ENCODE assay signal across 9 cellular contexts in the genomic region with DNA sequence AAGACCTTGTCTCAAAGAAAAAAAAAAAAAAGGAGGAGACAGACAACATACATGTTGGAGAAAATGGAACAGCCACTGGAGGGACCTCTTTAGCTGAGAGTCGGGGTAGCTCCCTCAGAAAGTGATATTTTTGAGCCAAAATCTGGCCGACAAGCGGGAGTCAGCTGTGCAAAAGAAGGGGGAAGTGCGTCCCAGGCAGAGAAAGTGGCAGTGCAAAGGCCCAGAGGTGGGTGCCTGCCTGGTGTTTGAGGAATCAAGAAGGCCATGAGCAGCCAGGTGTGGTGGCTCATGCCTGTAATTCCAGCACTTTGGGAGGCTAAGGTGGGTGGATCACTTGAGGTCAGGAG. TPM values are rescaled to one million over a fixed set of nuclear protein-coding genes. Genes with fewer than 3 reads are reported as not detected.
DNase-seq lines count a peak whose midpoint lies in the region; ATAC-seq and TF ChIP-seq lines count a peak whose summit lies in the region.
"Had no signal": no experiment of that assay in that cellular context is flagged by ENCODE, and none has a peak within 500 bp of the region (broad histone marks: within the 10 kb centered on the region; RNA-seq: fewer than 3 reads in every experiment).

No MANE protein-coding gene starts in this region.

- H2AK5ac ChIP-seq in IMR-90 (ENCODE audit: low read depth, low read length): no peak overlapping the region

- no peaks in the 10 kb centered on the region for H3K36me3 Mint-ChIP-seq in activated naive CD8-positive, alpha-beta T cell treated with anti-CD3 and anti-CD28 coated beads for 36 hours
- no peaks in the 10 kb centered on the region for H3K36me3 Mint-ChIP-seq in naive thymus-derived CD8-positive, alpha-beta T cell

- no peak overlapping the region for H2BK15ac ChIP-seq in IMR-90 (ENCODE audit: low read depth, low read length)

- 68% methylated on average over 4 of the region's 4 CpGs; no CpG with 5 or more reads in 1 of the 2 experiments for WGBS in IMR-90 (ENCODE audit: extremely low coverage in 2 of 2, insufficient read length in 1 of 2), 2 experiments

- no peak overlapping the region for H4K5ac ChIP-seq in IMR-90 (ENCODE audit: low read depth, low read length)

- no peaks in the 10 kb centered on the region for H3K27me3 Mint-ChIP-seq in activated naive CD8-positive, alpha-beta T cell treated with anti-CD3 and anti-CD28 coated beads for 36 hours
- H3K27me3 Mint-ChIP-seq in naive thymus-derived CD8-positive, alpha-beta T cell: no peaks in the 10 kb centered on the region

- no peak overlapping the region for H2BK20ac ChIP-seq in IMR-90 (ENCODE audit: low read depth, low read length)

- no peak overlapping the region for H3K4me3 Mint-ChIP-seq in activated naive CD8-positive, alpha-beta T cell treated with anti-CD3 and anti-CD28 coated beads for 36 hours
- peak overlapping the region; percentile 82 to 94 (median 90) for H3K4me3 Mint-ChIP-seq in naive thymus-derived CD8-positive, alpha-beta T cell

- no peak overlapping the region for H3K14ac ChIP-seq in IMR-90 (replicated peaks; ENCODE audit: low read depth, low read length)

- H3K9me3 ChIP-seq in IMR-90 (ENCODE audit: control insufficient read depth, insufficient read depth, low read length): no peaks in the 10 kb centered on the region

- H3K79me1 ChIP-seq in IMR-90 (ENCODE audit: low read depth in 1 of 2, low read length in 2 of 2): peaks cover 0 to 19% of the 10 kb centered on the region in 2 experiments; a peak in 2 of 4 replicates

- no peak for TF ChIP-seq POLR2A in IMR-90 (IDR thresholded peaks at IDR 0.05; ENCODE audit: low read depth, low read length)

- H3K27me3 ChIP-seq in IMR-90 (ENCODE audit: control insufficient read depth, insufficient read depth, low read length): no peaks in the 10 kb centered on the region

- in situ Hi-C loops in IMR-90 (cut with MboI; ENCODE audit: low sequenced_read_pairs): no loop called here

- H3K4me1 ChIP-seq in IMR-90 (ENCODE audit: control insufficient read depth, insufficient read depth, low read length): peaks cover 4% of the 10 kb centered on the region

- POLR2A ChIA-PET in IMR-90 (lab: Charles Lee; ENCODE audit: unreplicated experiment): interaction anchor here (0.6 kb wide), 1 partner anchor 401 kb away, joined by 3 read pairs; no protein-coding TSS in a partner anchor
- POLR2A ChIA-PET in naive thymus-derived CD8-positive, alpha-beta T cell (lab: Charles Lee): interaction anchor here (0.6 to 3.9 kb wide), 7 partner anchors 11 to 1230 kb away, joined by 3 to 55 read pairs (median 3); partner anchors contain the start of gene RNU1-2

- H3K56ac ChIP-seq in IMR-90 (ENCODE audit: extremely low read depth, insufficient read depth, low read length): no peak overlapping the region

- peaks cover 4% of the 10 kb centered on the region; the same call in 1 of the 2 replicates for H3K9me1 ChIP-seq in IMR-90 (ENCODE audit: insufficient read depth, low read length)

- TF ChIP-seq CTCF in IMR-90 (conservative IDR thresholded peaks at IDR 0.05; ENCODE audit: low read depth, low read length) (peak; percentile 29), coronary artery (IDR thresholded peaks at IDR 0.05) (no peak)

- peak; percentile 12 for DNase-seq in DMS53 (lab: John Stamatoyannopoulos, UW)
- no peak for DNase-seq in DMS53 treated with DMSO at 0.1 percent for 48 hours (lab: John Stamatoyannopoulos, UW; ENCODE audit: unreplicated experiment)
- DNase-seq in IMR-90: no peak
- no peak for DNase-seq in activated naive CD8-positive, alpha-beta T cell treated with anti-CD3 and anti-CD28 coated beads for 36 hours
- DNase-seq in naive thymus-derived CD8-positive, alpha-beta T cell: no peak
- DNase-seq in coronary artery (ENCODE audit: low spot score): no peak
- DNase-seq in stimulated activated CD4-positive, alpha-beta T cell treated with anti-CD3 and anti-CD28 coated beads, Interleukin-4, amount 100 ng/mL, for 1 hour: no peak

- H3K9me3 Mint-ChIP-seq in activated naive CD8-positive, alpha-beta T cell treated with anti-CD3 and anti-CD28 coated beads for 36 hours: no peaks in the 10 kb centered on the region
- H3K9me3 Mint-ChIP-seq in naive thymus-derived CD8-positive, alpha-beta T cell: no peaks in the 10 kb centered on the region

- TF ChIP-seq RAD21 in IMR-90 (IDR thresholded peaks at IDR 0.05; ENCODE audit: low read length): peak; percentile 32; the same call in 1 of the 2 replicates

- no peaks in the 10 kb centered on the region; the same call in 1 of the 2 replicates for H4K20me1 ChIP-seq in IMR-90 (ENCODE audit: insufficient read depth, low read length)

- BruUV-seq in IMR-90 (replicated peaks; lab: Mats Ljungman, UMichigan): no TSS peak

- H2BK120ac ChIP-seq in IMR-90 (ENCODE audit: low read depth, low read length): no peak overlapping the region

- no peak for ATAC-seq in IMR-90 (ENCODE audit: low read depth)
- no peak for ATAC-seq in naive thymus-derived CD8-positive, alpha-beta T cell
- no peak for ATAC-seq in HG03378 (IDR thresholded peaks at IDR 0.05; ENCODE audit: unreplicated experiment)

- H3K4me3 ChIP-seq in IMR-90 (ENCODE audit: insufficient read depth, low read depth, low read length) (no peak overlapping the region), coronary artery (no peak overlapping the region)

- H2AK9ac ChIP-seq in IMR-90 (replicated peaks; ENCODE audit: low read depth, low read length, poor library complexity): no peak overlapping the region

- CTCF ChIA-PET in IMR-90 (lab: Yijun Ruan, JAX): interaction anchor here (0.7 to 0.9 kb wide), 2 partner anchors 215 to 303 kb away, joined by 3 to 5 read pairs; no protein-coding TSS in a partner anchor

- peak overlapping the region; percentile 69 for H3K27ac Mint-ChIP-seq in activated naive CD8-positive, alpha-beta T cell treated with anti-CD3 and anti-CD28 coated beads for 36 hours
- peak overlapping the region; percentile 63 to 94 (median 88) for H3K27ac Mint-ChIP-seq in naive thymus-derived CD8-positive, alpha-beta T cell

- no peak overlapping the region for H2AFZ ChIP-seq in IMR-90 (replicated peaks; ENCODE audit: low read length, poor library complexity)

- no peak overlapping the region for H2BK5ac ChIP-seq in IMR-90 (ENCODE audit: low read depth, low read length, poor library complexity, severe bottlenecking)

- no peak overlapping the region; the same call in 1 of the 2 replicates for H3K4ac ChIP-seq in IMR-90 (ENCODE audit: low read depth, low read length)

- H4K91ac ChIP-seq in IMR-90 (ENCODE audit: insufficient read depth, low read depth, low read length): no peak overlapping the region

- H3K4me1 Mint-ChIP-seq in activated naive CD8-positive, alpha-beta T cell treated with anti-CD3 and anti-CD28 coated beads for 36 hours: peaks cover 31% of the 10 kb centered on the region
- H3K4me1 Mint-ChIP-seq in naive thymus-derived CD8-positive, alpha-beta T cell: peaks cover 12 to 47% (median 44%) of the 10 kb centered on the region in 4 donors

- dilution Hi-C loops in IMR-90 (cut with HindIII; ENCODE audit: low sequenced_read_pairs, unreplicated experiment): no loop called here

- H3K27ac ChIP-seq in IMR-90 (ENCODE audit: insufficient read depth, low read length) (no peak overlapping the region), coronary artery (no peak overlapping the region)
- H3K27ac ChIP-seq: HL-60 had no signal

- H3K9ac ChIP-seq in IMR-90 (ENCODE audit: low read depth, low read length): no peak overlapping the region

- H3K18ac ChIP-seq in IMR-90 (ENCODE audit: low read depth, low read length): no peak overlapping the region

- no peak overlapping the region for H3K23ac ChIP-seq in IMR-90 (ENCODE audit: low read depth, low read length)

- H4K8ac ChIP-seq in IMR-90 (ENCODE audit: low read depth in 2 of 2, low read length in 2 of 2): no peak overlapping the region

- no peaks in the 10 kb centered on the region for H3K36me3 ChIP-seq in IMR-90 (ENCODE audit: control insufficient read depth, insufficient read depth, low read length)

- H3K4me2 ChIP-seq in IMR-90 (ENCODE audit: low read depth, low read length): no peak overlapping the region

- intact Hi-C loops in IMR-90 (cut with micrococcal nuclease): no loop called here

TF ChIP-seq in IMR-90, 13 proteins besides CTCF, POLR2A, EP300 and RAD21:
- TF ChIP-seq FOS (IDR thresholded peaks at IDR 0.05; ENCODE audit: low read depth, low read length) (no peak), SMC3 (IDR thresholded peaks at IDR 0.05; ENCODE audit: low read depth, low read length) (0 out of 2 replicates have a peak, but pooled peaks have one; percentile 4)
TF ChIP-seq in IMR-90: peak in this region for 1.

RNA-seq across cellular contexts. Expression of gene CROCC, which starts 6.1 kb away (rescaled TPM):
- 7.2 and 7.5 TPM in 2 replicates for total RNA-seq in IMR-90 (2012; rRNA removed)
- polyA plus RNA-seq in IMR-90 (2012; rRNA removed): 13.7 and 14.7 TPM in 2 replicates
- 10.7 and 12.9 TPM in 2 replicates for polyA plus RNA-seq in IMR-90 (2012; cell fraction: cytosol; rRNA removed)
- 82.9 and 147 TPM in 2 replicates for polyA plus RNA-seq in IMR-90 (2012; cell fraction: nucleus; rRNA removed; ENCODE audit: low replicate concordance)
- total RNA-seq in activated naive CD8-positive, alpha-beta T cell treated with anti-CD3 and anti-CD28 coated beads for 36 hours: 10 to 100 TPM; 24.7 to 26.3 TPM
- 100 to 1,000 TPM; 117 to 124 TPM for total RNA-seq in naive thymus-derived CD8-positive, alpha-beta T cell
- polyA plus RNA-seq in naive thymus-derived CD8-positive, alpha-beta T cell: 1 to 10 TPM; 1.2 to 5.4 (median 1.3) TPM

RNA-seq across cellular contexts. Expression of gene RNU1-2, which starts 19.8 kb away (rescaled TPM):
- total RNA-seq in IMR-90 (2012; rRNA removed): under 0.01 TPM in 2 replicates
- not detected in 2 replicates for polyA plus RNA-seq in IMR-90 (2012; rRNA removed)
- not detected in 2 replicates for polyA plus RNA-seq in IMR-90 (2012; cell fraction: cytosol; rRNA removed)
- polyA plus RNA-seq in IMR-90 (2012; cell fraction: nucleus; rRNA removed; ENCODE audit: low replicate concordance): not detected in 2 replicates
- 100 to 1,000 TPM; 874 to 961 TPM for total RNA-seq in activated naive CD8-positive, alpha-beta T cell treated with anti-CD3 and anti-CD28 coated beads for 36 hours
- total RNA-seq in naive thymus-derived CD8-positive, alpha-beta T cell: 1,000 to 10,000 TPM; 3,449 to 3,916 TPM
- polyA plus RNA-seq in naive thymus-derived CD8-positive, alpha-beta T cell: 10 to 100 TPM in 1 of 3 donors, not detected in 2; 22.6 TPM

Comparison
In these comparisons a context has a peak if more than half of its experiments do, and no peak if none do; other contexts are left out.
1. RNA of gene CROCC, which starts 6.1 kb away (total RNA-seq): 117 to 124 TPM in naive thymus-derived CD8-positive, alpha-beta T cell; 24.7 to 26.3 TPM in activated naive CD8-positive, alpha-beta T cell treated with anti-CD3 and anti-CD28 coated beads for 36 hours and 7.2 to 7.5 TPM in IMR-90; every median in the first group is over 4 times any median in the second.
2. RNA of gene RNU1-2, which starts 19.8 kb away (total RNA-seq): 3,449 to 3,916 TPM in naive thymus-derived CD8-positive, alpha-beta T cell and 874 to 961 TPM in activated naive CD8-positive, alpha-beta T cell treated with anti-CD3 and anti-CD28 coated beads for 36 hours; under 0.01 TPM in IMR-90; every median in the first group is over 100 times any median in the second.